In the genomic region with DNA sequence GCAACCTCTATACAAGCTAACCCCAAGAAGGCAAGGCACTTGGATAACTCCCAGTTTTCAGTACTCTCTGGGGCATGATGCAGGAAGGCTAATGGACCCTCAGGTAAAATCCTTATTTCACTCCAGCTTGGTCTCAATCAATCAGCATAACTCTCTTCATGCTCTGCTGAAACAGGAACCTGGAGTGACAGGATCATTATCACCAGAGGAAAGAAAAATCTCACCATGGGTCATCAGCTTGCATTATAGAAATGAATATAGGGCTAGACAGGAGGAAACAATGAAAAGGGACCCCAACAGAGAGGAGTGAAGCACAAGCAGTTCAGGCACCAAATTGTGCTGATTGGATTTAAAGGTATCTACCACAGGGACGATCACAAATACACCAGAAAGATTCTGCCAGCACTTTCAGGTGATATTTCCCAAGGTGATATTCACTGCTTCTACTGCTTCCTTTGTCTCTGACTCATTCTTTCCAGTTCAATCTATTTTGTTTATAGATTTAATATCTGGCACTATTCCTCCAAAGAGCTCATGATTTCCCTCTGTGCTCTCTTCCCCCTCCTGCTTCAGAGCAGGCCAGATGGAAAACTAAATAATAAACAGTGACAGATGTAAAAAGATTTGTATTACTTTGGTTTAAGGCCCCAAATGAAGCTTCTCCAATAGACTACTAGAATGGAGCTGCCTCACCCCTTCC, we compare ENCODE assay signal across 13 cellular contexts. TPM values are rescaled to one million over a fixed set of nuclear protein-coding genes. Genes with fewer than 3 reads are reported as not detected.
A peak's percentile ranks its signal among the peaks of the same experiment; 100 is the strongest.
DNase-seq lines count a peak whose midpoint lies in the region; ATAC-seq and TF ChIP-seq lines count a peak whose summit lies in the region.
"Had no signal": no experiment of that assay in that cellular context is flagged by ENCODE, and none has a peak within 500 bp of the region (broad histone marks: within the 10 kb centered on the region; RNA-seq: fewer than 3 reads in every experiment).

No MANE protein-coding gene starts in this region.

- intact Hi-C loops in heart right ventricle (cut with DNase I): no loop called here

- WGBS in heart right ventricle, 2 donors: 50 to 63% methylated on average over 1 of the region's 1 CpG

- no peaks in the 10 kb centered on the region for H3K79me2 ChIP-seq in parathyroid adenoma

- H3K4me2 ChIP-seq in parathyroid adenoma (ENCODE audit: low read length): no peak overlapping the region
- H3K4me2 ChIP-seq: neural progenitor cell had no signal

- no peak overlapping the region for H3K4me3 Mint-ChIP-seq in chondrocyte (ENCODE audit: unreplicated experiment)
- H3K4me3 Mint-ChIP-seq: effector memory CD8-positive, alpha-beta T cell; neural progenitor cell; stimulated activated naive CD8-positive, alpha-beta T cell treated with anti-CD3 and anti-CD28 coated beads, Interleukin-15, Interleukin-2, amounts not matched to agents 100 ng/mL and 50 ng/mL, for 24 hours had no signal

- H3K36me3 ChIP-seq in parathyroid adenoma (ENCODE audit: control insufficient read depth, insufficient read depth, low read length): no peaks in the 10 kb centered on the region
- H3K36me3 ChIP-seq in heart right ventricle: no peaks in the 10 kb centered on the region
- H3K36me3 ChIP-seq: ascending aorta, neural progenitor cell had no signal

- H3K27ac ChIP-seq in parathyroid adenoma (peak overlapping the region; percentile 60), heart right ventricle (no peak overlapping the region)
- H3K27ac ChIP-seq: ascending aorta, neural progenitor cell had no signal

- H3K4me1 ChIP-seq in parathyroid adenoma: peaks cover 16% of the 10 kb centered on the region
- no peaks in the 10 kb centered on the region for H3K4me1 ChIP-seq in heart right ventricle
- H3K4me1 ChIP-seq: ascending aorta, neural progenitor cell had no signal

- H3K36me3 Mint-ChIP-seq in chondrocyte (ENCODE audit: low read depth): no peaks in the 10 kb centered on the region

- DNase-seq in Ammon's horn (ENCODE audit: low spot score) (peak; percentile 12), amniotic epithelial cell (ENCODE audit: low read depth) (peak; percentile 11), fibroblast of peridontal ligament (ENCODE audit: extremely low read depth) (peak; percentile 68), chondrocyte (ENCODE audit: low spot score) (no peak), heart right ventricle (no peak)
- no peak for DNase-seq in activated CD4-positive, alpha-beta T cell treated with anti-CD3 and anti-CD28 coated beads for 4 hours
- DNase-seq: effector memory CD8-positive, alpha-beta T cell; NCI-H1048 had no signal

- no peaks in the 10 kb centered on the region for H3K27me3 ChIP-seq in parathyroid adenoma (ENCODE audit: control insufficient read depth, insufficient read depth, low read length)
- H3K27me3 ChIP-seq in heart right ventricle: no peaks in the 10 kb centered on the region
- H3K27me3 ChIP-seq: ascending aorta, neural progenitor cell had no signal

- H3K9me3 ChIP-seq in parathyroid adenoma (ENCODE audit: control insufficient read depth, low read length): no peaks in the 10 kb centered on the region
- H3K9me3 ChIP-seq in heart right ventricle: no peaks in the 10 kb centered on the region
- H3K9me3 ChIP-seq: ascending aorta had no signal

- ATAC-seq in heart right ventricle: no peak
- ATAC-seq in HG03457 (IDR thresholded peaks at IDR 0.05; ENCODE audit: unreplicated experiment): no peak
- ATAC-seq: effector memory CD8-positive, alpha-beta T cell had no signal

- H3K27me3 Mint-ChIP-seq in chondrocyte (ENCODE audit: low read depth): no peaks in the 10 kb centered on the region
- H3K27me3 Mint-ChIP-seq: effector memory CD8-positive, alpha-beta T cell had no signal

- H3K4me3 ChIP-seq in parathyroid adenoma (ENCODE audit: low read depth, low read length) (no peak overlapping the region), heart right ventricle (no peak overlapping the region)
- H3K4me3 ChIP-seq: ascending aorta, neural progenitor cell had no signal

- H3K9ac ChIP-seq in parathyroid adenoma: no peak overlapping the region
- H3K9ac ChIP-seq: neural progenitor cell had no signal

- H3K27ac Mint-ChIP-seq in chondrocyte (ENCODE audit: unreplicated experiment): no peak overlapping the region
- H3K27ac Mint-ChIP-seq: effector memory CD8-positive, alpha-beta T cell; neural progenitor cell; stimulated activated naive CD8-positive, alpha-beta T cell treated with anti-CD3 and anti-CD28 coated beads, Interleukin-15, Interleukin-2, amounts not matched to agents 100 ng/mL and 50 ng/mL, for 24 hours had no signal

- peaks cover 13% of the 10 kb centered on the region for H3K4me1 Mint-ChIP-seq in chondrocyte (ENCODE audit: low read depth)

- TF ChIP-seq CTCF in parathyroid adenoma (IDR thresholded peaks at IDR 0.05) (no peak), chondrocyte (IDR thresholded peaks at IDR 0.05) (no peak), heart right ventricle (IDR thresholded peaks at IDR 0.05) (no peak)

- peak overlapping the region; percentile 16 for H2AFZ ChIP-seq in parathyroid adenoma
- H2AFZ ChIP-seq: neural progenitor cell had no signal

- no peaks in the 10 kb centered on the region for H3K9me3 Mint-ChIP-seq in chondrocyte (ENCODE audit: low read depth)
- H3K9me3 Mint-ChIP-seq: effector memory CD8-positive, alpha-beta T cell; stimulated activated naive CD8-positive, alpha-beta T cell treated with anti-CD3 and anti-CD28 coated beads, Interleukin-15, Interleukin-2, amounts not matched to agents 100 ng/mL and 50 ng/mL, for 24 hours had no signal

RNA-seq across cellular contexts. Expression of a gene that starts 23.0 kb away (rescaled TPM):
- total RNA-seq in chondrocyte (41.7 to 49.8 TPM (median 43.9 TPM) in 3 replicates), heart right ventricle (10 to 100 TPM; 40.3 to 72.1 (median 52.5) TPM)
- 10 to 100 TPM; 40.7 to 57.4 TPM for polyA plus RNA-seq in heart right ventricle

RNA-seq across cellular contexts. Expression of a gene that starts 57.5 kb away (rescaled TPM):
- total RNA-seq in chondrocyte: 122 to 145 TPM (median 123 TPM) in 3 replicates
- total RNA-seq in heart right ventricle: 10 to 100 TPM; 45.0 to 64.7 (median 57.5) TPM
- polyA plus RNA-seq in heart right ventricle: 10 to 100 TPM; 10.8 to 42.7 TPM

Comparison
In these comparisons a context has a peak if more than half of its experiments do, and no peak if none do; other contexts are left out.
1. DNase-seq: peak in Ammon's horn (single experiment), amniotic epithelial cell (single experiment) and fibroblast of peridontal ligament (single experiment); none in activated CD4-positive, alpha-beta T cell treated with anti-CD3 and anti-CD28 coated beads for 4 hours (0 of 2), chondrocyte (single experiment) and heart right ventricle (0 of 2).